ENCODE assay signal across 40 cellular contexts in the genomic region with DNA sequence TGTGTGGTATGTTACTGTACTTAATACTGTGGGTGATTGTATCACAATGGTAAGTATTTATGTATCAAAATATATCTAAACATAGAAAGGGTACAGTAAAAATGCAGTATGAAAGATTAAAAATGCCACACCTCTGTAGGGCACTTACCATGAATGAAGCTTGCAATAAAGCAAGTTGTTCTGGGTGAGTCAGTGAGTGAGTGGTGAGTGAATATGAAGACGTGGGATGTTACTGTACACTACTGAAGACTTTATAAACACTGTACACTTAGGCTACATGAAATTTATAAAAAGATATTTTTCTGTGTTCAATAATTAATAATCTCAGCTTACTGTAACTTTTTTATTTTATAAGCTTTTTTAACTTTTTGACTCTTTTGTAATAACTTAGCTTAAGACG.
"Had no signal": no experiment of that assay in that cellular context is flagged by ENCODE, and none has a peak within 500 bp of the region (broad histone marks: within the 10 kb centered on the region; RNA-seq: fewer than 3 reads in every experiment).

No MANE protein-coding gene starts in this region.

- H3K36me3 Mint-ChIP-seq: activated CD4-positive, alpha-beta memory T cell treated with anti-CD3 and anti-CD28 coated beads for 36 hours; activated naive CD4-positive, alpha-beta T cell treated with anti-CD3 and anti-CD28 coated beads, Interleukin-2, amount 50 U/mL, for 72 hours; activated naive CD8-positive, alpha-beta T cell treated with anti-CD3 and anti-CD28 coated beads for 36 hours had no signal

- H3K4me1 ChIP-seq: adrenal gland, body of pancreas, breast epithelium had no signal

- H3K4me3 Mint-ChIP-seq: activated B cell treated with CpG ODN at 0.5 μM for 24 hours; activated CD4-positive, alpha-beta memory T cell treated with anti-CD3 and anti-CD28 coated beads for 36 hours; activated CD4-positive, alpha-beta T cell treated with anti-CD3 and anti-CD28 coated beads, Interleukin-2, amount 10 ng/mL, durations not matched to agents 24 days and 14 days; activated CD8-positive, alpha-beta T cell treated with anti-CD3 and anti-CD28 coated beads for 36 hours; activated naive CD4-positive, alpha-beta T cell treated with anti-CD3 and anti-CD28 coated beads for 36 hours; activated naive CD8-positive, alpha-beta T cell treated with anti-CD3 and anti-CD28 coated beads for 36 hours; activated T-cell treated with anti-CD3 and anti-CD28 coated beads, Interleukin-2, amount 50 U/mL, for 4 hours; activated T-cell treated with anti-CD3 and anti-CD28 coated beads, Interleukin-2, amount 50 U/mL, for 72 hours; activated T-helper 1 cell treated with anti-CD3 and anti-CD28 coated beads, Interleukin-12 subunit alpha, Interleukin-12 subunit beta, Interleukin-2, Interleukin-4 antibody, amounts not matched to agents 30 ng/mL and 10 ng/mL and 1 ng/mL, durations not matched to agents 14 hours and 24 hours and 36 hours; activated T-helper 17 cell treated with anti-CD3 and anti-CD28 coated beads, Interleukin-2, amount 50 U/mL, for 72 hours; central memory CD8-positive, alpha-beta T cell; T-helper 1 cell treated with Interleukin-12 subunit alpha and Interleukin-12 subunit beta and Interleukin-4 antibody, amounts not matched to agents 30 μg/mL and 1 μg/mL, for 36 hours; T-helper 2 cell treated with Interferon-gamma antibody and Interleukin-4, amounts not matched to agents 5 μg/mL and 100 μg/mL, for 36 hours had no signal

- H3K4me1 Mint-ChIP-seq: activated B cell treated with CpG ODN at 0.5 μM for 24 hours; activated CD4-positive, alpha-beta T cell treated with anti-CD3 and anti-CD28 coated beads, Interleukin-2, amount 10 ng/mL, durations not matched to agents 24 days and 14 days; activated naive CD8-positive, alpha-beta T cell treated with anti-CD3 and anti-CD28 coated beads for 36 hours; activated T-helper 17 cell treated with anti-CD3 and anti-CD28 coated beads, Interleukin-2, amount 50 U/mL, for 72 hours; central memory CD8-positive, alpha-beta T cell had no signal

- H3K36me3 ChIP-seq: adrenal gland, brain microvascular endothelial cell, breast epithelium, cardiac muscle cell had no signal

- H3K9me3 ChIP-seq: adrenal gland, body of pancreas, breast epithelium had no signal

- H3K9me3 Mint-ChIP-seq: activated naive CD4-positive, alpha-beta T cell treated with anti-CD3 and anti-CD28 coated beads for 36 hours had no signal

- H3K27ac ChIP-seq: adrenal gland, body of pancreas, brain microvascular endothelial cell, breast epithelium, cardiac muscle cell, VCaP had no signal

- H3K27me3 ChIP-seq: adrenal gland, body of pancreas, brain microvascular endothelial cell, breast epithelium, cardiac muscle cell had no signal

- DNase-seq: activated B cell treated with CpG ODN at 0.5 μM for 24 hours; activated CD4-positive, alpha-beta memory T cell treated with anti-CD3 and anti-CD28 coated beads for 36 hours; activated CD4-positive, alpha-beta T cell treated with anti-CD3 and anti-CD28 coated beads for 4 hours; activated CD4-positive, alpha-beta T cell treated with anti-CD3 and anti-CD28 coated beads, Interleukin-2, amount 10 ng/mL, durations not matched to agents 24 days and 14 days; activated CD4-positive, alpha-beta T cell treated with anti-CD3 and anti-CD28 coated beads, Interleukin-2, amount 50 U/mL, for 1 hour; activated CD4-positive, alpha-beta T cell treated with anti-CD3 and anti-CD28 coated beads, Interleukin-2, amount 50 U/mL, for 4 hours; activated CD4-positive, CD25-positive, alpha-beta regulatory T cell treated with anti-CD3 and anti-CD28 coated beads, Interleukin-2, amount 50 U/mL, for 72 hours; activated CD8-positive, alpha-beta memory T cell treated with anti-CD3 and anti-CD28 coated beads, Interleukin-2, amount 50 U/mL, for 4 hours; activated CD8-positive, alpha-beta T cell treated with anti-CD3 and anti-CD28 coated beads for 36 hours; activated effector memory CD4-positive, alpha-beta T cell treated with anti-CD3 and anti-CD28 coated beads, Interleukin-2, amount 50 U/mL, for 16 hours; activated gamma-delta T cell treated with Interleukin-2 at 50 U/mL for 16 hours; activated naive CD4-positive, alpha-beta T cell; activated naive CD4-positive, alpha-beta T cell treated with anti-CD3 and anti-CD28 coated beads for 36 hours; activated naive CD4-positive, alpha-beta T cell treated with anti-CD3 and anti-CD28 coated beads, Interleukin-2, amount 50 U/mL, for 16 hours; activated naive CD8-positive, alpha-beta T cell treated with anti-CD3 and anti-CD28 coated beads for 36 hours; activated T-cell treated with anti-CD3 and anti-CD28 coated beads for 4 hours; activated T-cell treated with anti-CD3 and anti-CD28 coated beads, Interleukin-2, amount 50 U/mL, for 1 hour; activated T-cell treated with anti-CD3 and anti-CD28 coated beads, Interleukin-2, amount 50 U/mL, for 4 hours; activated T-cell treated with anti-CD3 and anti-CD28 coated beads, Interleukin-2, amount 50 U/mL, for 72 hours; adrenal gland; amniotic stem cell; aorta; body of pancreas; brain microvascular endothelial cell; caudate nucleus; cerebellar nuclear complex; T-helper 1 cell; T-helper 2 cell; T-helper 9 cell had no signal

- FAIRE-seq: astrocyte, TTC549 had no signal

- ATAC-seq: activated CD8-positive, alpha-beta T cell treated with anti-CD3 and anti-CD28 coated beads for 36 hours; activated naive CD4-positive, alpha-beta T cell treated with anti-CD3 and anti-CD28 coated beads, Interleukin-2, amount 50 U/mL, for 72 hours; activated T-cell treated with anti-CD3 and anti-CD28 coated beads, Interleukin-2, amount 50 U/mL, for 4 hours; activated T-cell treated with anti-CD3 and anti-CD28 coated beads, Interleukin-2, amount 50 U/mL, for 72 hours; activated T-helper 17 cell treated with anti-CD3 and anti-CD28 coated beads, Interleukin-2, amount 50 U/mL, for 72 hours; body of pancreas had no signal

- H3K27ac Mint-ChIP-seq: activated B cell treated with CpG ODN at 0.5 μM for 24 hours; activated CD4-positive, alpha-beta memory T cell treated with anti-CD3 and anti-CD28 coated beads for 36 hours; activated CD4-positive, alpha-beta T cell treated with anti-CD3 and anti-CD28 coated beads, Interleukin-2, amount 10 ng/mL, durations not matched to agents 24 days and 14 days; activated CD8-positive, alpha-beta T cell treated with anti-CD3 and anti-CD28 coated beads for 36 hours; activated naive CD4-positive, alpha-beta T cell treated with anti-CD3 and anti-CD28 coated beads for 36 hours; activated naive CD4-positive, alpha-beta T cell treated with anti-CD3 and anti-CD28 coated beads, Interleukin-2, amount 50 U/mL, for 72 hours; activated naive CD8-positive, alpha-beta T cell treated with anti-CD3 and anti-CD28 coated beads for 36 hours; activated T-cell treated with anti-CD3 and anti-CD28 coated beads, Interleukin-2, amount 50 U/mL, for 72 hours; activated T-helper 1 cell treated with anti-CD3 and anti-CD28 coated beads, Interleukin-12 subunit alpha, Interleukin-12 subunit beta, Interleukin-2, Interleukin-4 antibody, amounts not matched to agents 30 ng/mL and 10 ng/mL and 1 ng/mL, durations not matched to agents 14 hours and 24 hours and 36 hours; activated T-helper 17 cell treated with anti-CD3 and anti-CD28 coated beads, Interleukin-2, amount 50 U/mL, for 72 hours; T-helper 1 cell treated with Interleukin-12 subunit alpha and Interleukin-12 subunit beta and Interleukin-4 antibody, amounts not matched to agents 30 μg/mL and 1 μg/mL, for 36 hours; T-helper 2 cell treated with Interferon-gamma antibody and Interleukin-4, amounts not matched to agents 5 μg/mL and 100 μg/mL, for 36 hours had no signal

- H3K4me3 ChIP-seq: adrenal gland, body of pancreas, breast epithelium, cardiac muscle cell had no signal
